1 cellular context compared by ENCODE assay signal in the genomic region with DNA sequence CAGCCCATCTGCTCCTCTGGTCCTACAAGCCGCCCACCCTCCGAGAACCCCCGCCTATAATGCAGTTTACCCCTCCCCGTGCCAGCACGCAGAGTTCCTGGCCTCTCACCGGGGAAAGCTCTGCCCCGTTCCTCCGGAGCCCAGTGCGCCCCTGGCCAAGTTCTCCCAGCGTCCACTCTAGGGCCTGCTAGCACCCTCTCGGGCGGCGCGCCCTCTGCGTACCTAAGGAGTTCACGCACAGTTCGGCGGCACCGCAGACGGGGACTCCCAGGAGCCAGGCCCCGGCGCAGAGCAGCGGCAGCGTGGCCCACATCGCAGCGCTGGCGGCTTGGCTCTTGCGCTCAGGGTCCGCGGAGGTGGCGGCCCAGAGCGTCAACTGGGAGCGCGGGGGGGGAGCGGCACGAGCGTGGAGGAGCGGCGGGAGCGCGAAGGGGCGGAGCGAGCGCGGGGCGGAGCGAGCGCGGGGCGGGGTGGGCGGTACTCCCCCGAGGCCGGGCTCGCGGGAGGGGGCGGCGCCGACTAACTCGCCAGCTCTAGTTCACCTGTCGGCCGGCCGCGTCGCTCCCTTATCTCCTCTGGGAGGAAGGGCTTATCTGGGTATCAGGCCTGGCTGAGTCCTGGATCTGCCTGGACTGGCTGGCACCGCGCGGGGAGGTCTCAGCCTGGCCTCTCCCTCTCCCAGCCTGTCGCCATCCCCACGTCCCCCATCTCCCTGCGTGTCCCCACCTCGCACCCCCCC.
TF ChIP-seq lines count a peak whose summit lies in the region.

A gene with protein sequence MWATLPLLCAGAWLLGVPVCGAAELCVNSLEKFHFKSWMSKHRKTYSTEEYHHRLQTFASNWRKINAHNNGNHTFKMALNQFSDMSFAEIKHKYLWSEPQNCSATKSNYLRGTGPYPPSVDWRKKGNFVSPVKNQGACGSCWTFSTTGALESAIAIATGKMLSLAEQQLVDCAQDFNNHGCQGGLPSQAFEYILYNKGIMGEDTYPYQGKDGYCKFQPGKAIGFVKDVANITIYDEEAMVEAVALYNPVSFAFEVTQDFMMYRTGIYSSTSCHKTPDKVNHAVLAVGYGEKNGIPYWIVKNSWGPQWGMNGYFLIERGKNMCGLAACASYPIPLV (minus strand): TSS at position 378 of the 739 bp plus-strand sequence. CDS start 65 bp downstream, at position 313.

TF ChIP-seq in GM12878, 131 proteins besides CTCF, POLR2A, EP300 and RAD21 (continued from another document and continues in another):
- TF ChIP-seq, protein P1, sequence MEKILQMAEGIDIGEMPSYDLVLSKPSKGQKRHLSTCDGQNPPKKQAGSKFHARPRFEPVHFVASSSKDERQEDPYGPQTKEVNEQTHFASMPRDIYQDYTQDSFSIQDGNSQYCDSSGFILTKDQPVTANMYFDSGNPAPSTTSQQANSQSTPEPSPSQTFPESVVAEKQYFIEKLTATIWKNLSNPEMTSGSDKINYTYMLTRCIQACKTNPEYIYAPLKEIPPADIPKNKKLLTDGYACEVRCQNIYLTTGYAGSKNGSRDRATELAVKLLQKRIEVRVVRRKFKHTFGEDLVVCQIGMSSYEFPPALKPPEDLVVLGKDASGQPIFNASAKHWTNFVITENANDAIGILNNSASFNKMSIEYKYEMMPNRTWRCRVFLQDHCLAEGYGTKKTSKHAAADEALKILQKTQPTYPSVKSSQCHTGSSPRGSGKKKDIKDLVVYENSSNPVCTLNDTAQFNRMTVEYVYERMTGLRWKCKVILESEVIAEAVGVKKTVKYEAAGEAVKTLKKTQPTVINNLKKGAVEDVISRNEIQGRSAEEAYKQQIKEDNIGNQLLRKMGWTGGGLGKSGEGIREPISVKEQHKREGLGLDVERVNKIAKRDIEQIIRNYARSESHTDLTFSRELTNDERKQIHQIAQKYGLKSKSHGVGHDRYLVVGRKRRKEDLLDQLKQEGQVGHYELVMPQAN (conservative IDR thresholded peaks at IDR 0.05): peak; percentile 39; the same call in 1 of the 2 replicates
- TF ChIP-seq, protein P2, sequence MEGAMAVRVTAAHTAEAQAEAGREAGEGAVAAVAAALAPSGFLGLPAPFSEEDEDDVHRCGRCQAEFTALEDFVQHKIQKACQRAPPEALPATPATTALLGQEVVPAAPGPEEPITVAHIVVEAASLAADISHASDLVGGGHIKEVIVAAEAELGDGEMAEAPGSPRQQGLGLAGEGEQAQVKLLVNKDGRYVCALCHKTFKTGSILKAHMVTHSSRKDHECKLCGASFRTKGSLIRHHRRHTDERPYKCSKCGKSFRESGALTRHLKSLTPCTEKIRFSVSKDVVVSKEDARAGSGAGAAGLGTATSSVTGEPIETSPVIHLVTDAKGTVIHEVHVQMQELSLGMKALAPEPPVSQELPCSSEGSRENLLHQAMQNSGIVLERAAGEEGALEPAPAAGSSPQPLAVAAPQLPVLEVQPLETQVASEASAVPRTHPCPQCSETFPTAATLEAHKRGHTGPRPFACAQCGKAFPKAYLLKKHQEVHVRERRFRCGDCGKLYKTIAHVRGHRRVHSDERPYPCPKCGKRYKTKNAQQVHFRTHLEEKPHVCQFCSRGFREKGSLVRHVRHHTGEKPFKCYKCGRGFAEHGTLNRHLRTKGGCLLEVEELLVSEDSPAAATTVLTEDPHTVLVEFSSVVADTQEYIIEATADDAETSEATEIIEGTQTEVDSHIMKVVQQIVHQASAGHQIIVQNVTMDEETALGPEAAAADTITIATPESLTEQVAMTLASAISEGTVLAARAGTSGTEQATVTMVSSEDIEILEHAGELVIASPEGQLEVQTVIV (IDR thresholded peaks at IDR 0.05; ENCODE audit: borderline replicate concordance, partially characterized antibody): no peak
- TF ChIP-seq LARP7 (IDR thresholded peaks at IDR 0.05) (peak; percentile 43; the same call in 1 of the 2 replicates), CREM (IDR thresholded peaks at IDR 0.05; ENCODE audit: low read depth) (no peak), FOXM1 (IDR thresholded peaks at IDR 0.05; ENCODE audit: low read depth, low read length) (no peak), EGR1 (IDR thresholded peaks at IDR 0.05; ENCODE audit: borderline replicate concordance in 1 of 2, low read depth in 2 of 2, low read length in 2 of 2) (peak in 1 of 2 experiments; percentile 71; a peak in 2 of 3 replicates), HDAC6 (IDR thresholded peaks at IDR 0.05; ENCODE audit: unreplicated experiment) (peak; percentile 75), BHLHE40 (IDR thresholded peaks at IDR 0.05; ENCODE audit: borderline replicate concordance in 1 of 2, low read depth in 2 of 2, low read length in 1 of 2) (peak; percentile 82 to 97; a peak in 3 of 4 replicates), NR2C1 (IDR thresholded peaks at IDR 0.05) (no peak), TARDBP (IDR thresholded peaks at IDR 0.05; ENCODE audit: borderline replicate concordance) (0 out of 2 replicates have a peak, but pooled peaks have one; percentile 24), POLR2AphosphoS2 (IDR thresholded peaks at IDR 0.05; ENCODE audit: low read depth, low read length) (0 out of 2 replicates have a peak, but pooled peaks have one; percentile 49), MEF2A (IDR thresholded peaks at IDR 0.05; ENCODE audit: insufficient read depth, low read depth, low read length) (0 out of 2 replicates have a peak, but pooled peaks have one; percentile 25), CHD4 (IDR thresholded peaks at IDR 0.05) (no peak), BACH1 (IDR thresholded peaks at IDR 0.05; ENCODE audit: borderline replicate concordance) (peak; percentile 81), HDGF (IDR thresholded peaks at IDR 0.05) (peak; percentile 13; the same call in 1 of the 2 replicates), BCL11A (IDR thresholded peaks at IDR 0.05; ENCODE audit: low read depth, low read length) (no peak), SRF (IDR thresholded peaks at IDR 0.05; ENCODE audit: low read depth in 2 of 2, low read length in 2 of 2) (0 out of 4 replicates have a peak, but pooled peaks of 1 of the 2 experiments have one; percentile 9), SMAD5 (IDR thresholded peaks at IDR 0.05; ENCODE audit: low read depth) (peak; percentile 70; the same call in 1 of the 2 replicates), MYB (IDR thresholded peaks at IDR 0.05; ENCODE audit: borderline replicate concordance, low read depth, low read length) (no peak), SMAD1 (IDR thresholded peaks at IDR 0.05; ENCODE audit: low read depth, partially characterized antibody) (no peak), RCOR1 (conservative IDR thresholded peaks at IDR 0.05; ENCODE audit: low read depth, low read length) (no peak), JUND (IDR thresholded peaks at IDR 0.05; ENCODE audit: low read depth, low read length) (no peak), SMC3 (IDR thresholded peaks at IDR 0.05; ENCODE audit: borderline replicate concordance, low read length) (no peak), HDAC2 (IDR thresholded peaks at IDR 0.05) (no peak), GABPA (IDR thresholded peaks at IDR 0.05; ENCODE audit: low read depth) (no peak)
- TF ChIP-seq, protein P3, sequence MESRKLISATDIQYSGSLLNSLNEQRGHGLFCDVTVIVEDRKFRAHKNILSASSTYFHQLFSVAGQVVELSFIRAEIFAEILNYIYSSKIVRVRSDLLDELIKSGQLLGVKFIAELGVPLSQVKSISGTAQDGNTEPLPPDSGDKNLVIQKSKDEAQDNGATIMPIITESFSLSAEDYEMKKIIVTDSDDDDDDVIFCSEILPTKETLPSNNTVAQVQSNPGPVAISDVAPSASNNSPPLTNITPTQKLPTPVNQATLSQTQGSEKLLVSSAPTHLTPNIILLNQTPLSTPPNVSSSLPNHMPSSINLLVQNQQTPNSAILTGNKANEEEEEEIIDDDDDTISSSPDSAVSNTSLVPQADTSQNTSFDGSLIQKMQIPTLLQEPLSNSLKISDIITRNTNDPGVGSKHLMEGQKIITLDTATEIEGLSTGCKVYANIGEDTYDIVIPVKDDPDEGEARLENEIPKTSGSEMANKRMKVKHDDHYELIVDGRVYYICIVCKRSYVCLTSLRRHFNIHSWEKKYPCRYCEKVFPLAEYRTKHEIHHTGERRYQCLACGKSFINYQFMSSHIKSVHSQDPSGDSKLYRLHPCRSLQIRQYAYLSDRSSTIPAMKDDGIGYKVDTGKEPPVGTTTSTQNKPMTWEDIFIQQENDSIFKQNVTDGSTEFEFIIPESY (IDR thresholded peaks at IDR 0.05): no peak
- TF ChIP-seq, protein P4, sequence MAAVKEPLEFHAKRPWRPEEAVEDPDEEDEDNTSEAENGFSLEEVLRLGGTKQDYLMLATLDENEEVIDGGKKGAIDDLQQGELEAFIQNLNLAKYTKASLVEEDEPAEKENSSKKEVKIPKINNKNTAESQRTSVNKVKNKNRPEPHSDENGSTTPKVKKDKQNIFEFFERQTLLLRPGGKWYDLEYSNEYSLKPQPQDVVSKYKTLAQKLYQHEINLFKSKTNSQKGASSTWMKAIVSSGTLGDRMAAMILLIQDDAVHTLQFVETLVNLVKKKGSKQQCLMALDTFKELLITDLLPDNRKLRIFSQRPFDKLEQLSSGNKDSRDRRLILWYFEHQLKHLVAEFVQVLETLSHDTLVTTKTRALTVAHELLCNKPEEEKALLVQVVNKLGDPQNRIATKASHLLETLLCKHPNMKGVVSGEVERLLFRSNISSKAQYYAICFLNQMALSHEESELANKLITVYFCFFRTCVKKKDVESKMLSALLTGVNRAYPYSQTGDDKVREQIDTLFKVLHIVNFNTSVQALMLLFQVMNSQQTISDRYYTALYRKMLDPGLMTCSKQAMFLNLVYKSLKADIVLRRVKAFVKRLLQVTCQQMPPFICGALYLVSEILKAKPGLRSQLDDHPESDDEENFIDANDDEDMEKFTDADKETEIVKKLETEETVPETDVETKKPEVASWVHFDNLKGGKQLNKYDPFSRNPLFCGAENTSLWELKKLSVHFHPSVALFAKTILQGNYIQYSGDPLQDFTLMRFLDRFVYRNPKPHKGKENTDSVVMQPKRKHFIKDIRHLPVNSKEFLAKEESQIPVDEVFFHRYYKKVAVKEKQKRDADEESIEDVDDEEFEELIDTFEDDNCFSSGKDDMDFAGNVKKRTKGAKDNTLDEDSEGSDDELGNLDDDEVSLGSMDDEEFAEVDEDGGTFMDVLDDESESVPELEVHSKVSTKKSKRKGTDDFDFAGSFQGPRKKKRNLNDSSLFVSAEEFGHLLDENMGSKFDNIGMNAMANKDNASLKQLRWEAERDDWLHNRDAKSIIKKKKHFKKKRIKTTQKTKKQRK (IDR thresholded peaks at IDR 0.05; ENCODE audit: low read depth, low read length): no peak
- TF ChIP-seq, protein P5, sequence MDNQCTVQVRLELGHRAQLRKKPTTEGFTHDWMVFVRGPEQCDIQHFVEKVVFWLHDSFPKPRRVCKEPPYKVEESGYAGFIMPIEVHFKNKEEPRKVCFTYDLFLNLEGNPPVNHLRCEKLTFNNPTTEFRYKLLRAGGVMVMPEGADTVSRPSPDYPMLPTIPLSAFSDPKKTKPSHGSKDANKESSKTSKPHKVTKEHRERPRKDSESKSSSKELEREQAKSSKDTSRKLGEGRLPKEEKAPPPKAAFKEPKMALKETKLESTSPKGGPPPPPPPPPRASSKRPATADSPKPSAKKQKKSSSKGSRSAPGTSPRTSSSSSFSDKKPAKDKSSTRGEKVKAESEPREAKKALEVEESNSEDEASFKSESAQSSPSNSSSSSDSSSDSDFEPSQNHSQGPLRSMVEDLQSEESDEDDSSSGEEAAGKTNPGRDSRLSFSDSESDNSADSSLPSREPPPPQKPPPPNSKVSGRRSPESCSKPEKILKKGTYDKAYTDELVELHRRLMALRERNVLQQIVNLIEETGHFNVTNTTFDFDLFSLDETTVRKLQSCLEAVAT (IDR thresholded peaks at IDR 0.05): peak; percentile 72; the same call in 1 of the 2 replicates
- TF ChIP-seq, protein P6, sequence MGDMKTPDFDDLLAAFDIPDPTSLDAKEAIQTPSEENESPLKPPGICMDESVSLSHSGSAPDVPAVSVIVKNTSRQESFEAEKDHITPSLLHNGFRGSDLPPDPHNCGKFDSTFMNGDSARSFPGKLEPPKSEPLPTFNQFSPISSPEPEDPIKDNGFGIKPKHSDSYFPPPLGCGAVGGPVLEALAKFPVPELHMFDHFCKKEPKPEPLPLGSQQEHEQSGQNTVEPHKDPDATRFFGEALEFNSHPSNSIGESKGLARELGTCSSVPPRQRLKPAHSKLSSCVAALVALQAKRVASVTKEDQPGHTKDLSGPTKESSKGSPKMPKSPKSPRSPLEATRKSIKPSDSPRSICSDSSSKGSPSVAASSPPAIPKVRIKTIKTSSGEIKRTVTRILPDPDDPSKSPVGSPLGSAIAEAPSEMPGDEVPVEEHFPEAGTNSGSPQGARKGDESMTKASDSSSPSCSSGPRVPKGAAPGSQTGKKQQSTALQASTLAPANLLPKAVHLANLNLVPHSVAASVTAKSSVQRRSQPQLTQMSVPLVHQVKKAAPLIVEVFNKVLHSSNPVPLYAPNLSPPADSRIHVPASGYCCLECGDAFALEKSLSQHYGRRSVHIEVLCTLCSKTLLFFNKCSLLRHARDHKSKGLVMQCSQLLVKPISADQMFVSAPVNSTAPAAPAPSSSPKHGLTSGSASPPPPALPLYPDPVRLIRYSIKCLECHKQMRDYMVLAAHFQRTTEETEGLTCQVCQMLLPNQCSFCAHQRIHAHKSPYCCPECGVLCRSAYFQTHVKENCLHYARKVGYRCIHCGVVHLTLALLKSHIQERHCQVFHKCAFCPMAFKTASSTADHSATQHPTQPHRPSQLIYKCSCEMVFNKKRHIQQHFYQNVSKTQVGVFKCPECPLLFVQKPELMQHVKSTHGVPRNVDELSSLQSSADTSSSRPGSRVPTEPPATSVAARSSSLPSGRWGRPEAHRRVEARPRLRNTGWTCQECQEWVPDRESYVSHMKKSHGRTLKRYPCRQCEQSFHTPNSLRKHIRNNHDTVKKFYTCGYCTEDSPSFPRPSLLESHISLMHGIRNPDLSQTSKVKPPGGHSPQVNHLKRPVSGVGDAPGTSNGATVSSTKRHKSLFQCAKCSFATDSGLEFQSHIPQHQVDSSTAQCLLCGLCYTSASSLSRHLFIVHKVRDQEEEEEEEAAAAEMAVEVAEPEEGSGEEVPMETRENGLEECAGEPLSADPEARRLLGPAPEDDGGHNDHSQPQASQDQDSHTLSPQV (IDR thresholded peaks at IDR 0.05): no peak
- TF ChIP-seq, protein P7, sequence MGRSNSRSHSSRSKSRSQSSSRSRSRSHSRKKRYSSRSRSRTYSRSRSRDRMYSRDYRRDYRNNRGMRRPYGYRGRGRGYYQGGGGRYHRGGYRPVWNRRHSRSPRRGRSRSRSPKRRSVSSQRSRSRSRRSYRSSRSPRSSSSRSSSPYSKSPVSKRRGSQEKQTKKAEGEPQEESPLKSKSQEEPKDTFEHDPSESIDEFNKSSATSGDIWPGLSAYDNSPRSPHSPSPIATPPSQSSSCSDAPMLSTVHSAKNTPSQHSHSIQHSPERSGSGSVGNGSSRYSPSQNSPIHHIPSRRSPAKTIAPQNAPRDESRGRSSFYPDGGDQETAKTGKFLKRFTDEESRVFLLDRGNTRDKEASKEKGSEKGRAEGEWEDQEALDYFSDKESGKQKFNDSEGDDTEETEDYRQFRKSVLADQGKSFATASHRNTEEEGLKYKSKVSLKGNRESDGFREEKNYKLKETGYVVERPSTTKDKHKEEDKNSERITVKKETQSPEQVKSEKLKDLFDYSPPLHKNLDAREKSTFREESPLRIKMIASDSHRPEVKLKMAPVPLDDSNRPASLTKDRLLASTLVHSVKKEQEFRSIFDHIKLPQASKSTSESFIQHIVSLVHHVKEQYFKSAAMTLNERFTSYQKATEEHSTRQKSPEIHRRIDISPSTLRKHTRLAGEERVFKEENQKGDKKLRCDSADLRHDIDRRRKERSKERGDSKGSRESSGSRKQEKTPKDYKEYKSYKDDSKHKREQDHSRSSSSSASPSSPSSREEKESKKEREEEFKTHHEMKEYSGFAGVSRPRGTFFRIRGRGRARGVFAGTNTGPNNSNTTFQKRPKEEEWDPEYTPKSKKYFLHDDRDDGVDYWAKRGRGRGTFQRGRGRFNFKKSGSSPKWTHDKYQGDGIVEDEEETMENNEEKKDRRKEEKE (IDR thresholded peaks at IDR 0.05): no peak
- TF ChIP-seq, protein P8, sequence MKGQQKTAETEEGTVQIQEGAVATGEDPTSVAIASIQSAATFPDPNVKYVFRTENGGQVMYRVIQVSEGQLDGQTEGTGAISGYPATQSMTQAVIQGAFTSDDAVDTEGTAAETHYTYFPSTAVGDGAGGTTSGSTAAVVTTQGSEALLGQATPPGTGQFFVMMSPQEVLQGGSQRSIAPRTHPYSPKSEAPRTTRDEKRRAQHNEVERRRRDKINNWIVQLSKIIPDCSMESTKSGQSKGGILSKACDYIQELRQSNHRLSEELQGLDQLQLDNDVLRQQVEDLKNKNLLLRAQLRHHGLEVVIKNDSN (IDR thresholded peaks at IDR 0.05; ENCODE audit: borderline replicate concordance, extremely low read length, insufficient read depth, low read depth, low read length): no peak
